1 cellular context compared by ENCODE assay signal in genomic region chr11:46251954-46252353, GRCh38.
TF ChIP-seq lines count a peak whose summit lies in the region.

No MANE protein-coding gene starts in this region.

TF ChIP-seq in H1, 55 proteins besides CTCF, POLR2A, EP300 and RAD21:
- TF ChIP-seq TAF1 (IDR thresholded peaks at IDR 0.05; ENCODE audit: low read depth, low read length) (no peak), HDAC2 (IDR thresholded peaks at IDR 0.05; ENCODE audit: borderline replicate concordance in 1 of 2, low read depth in 2 of 2, low read length in 2 of 2) (no peak)
